10 cellular contexts compared by ENCODE assay signal in genomic region chr17:6507535-6507934, GRCh38. TPM values are rescaled to one million over a fixed set of nuclear protein-coding genes. Genes with fewer than 3 reads are reported as not detected.
DNase-seq lines count a peak whose midpoint lies in the region; ATAC-seq and TF ChIP-seq lines count a peak whose summit lies in the region.
"Had no signal": no experiment of that assay in that cellular context is flagged by ENCODE, and none has a peak within 500 bp of the region (broad histone marks: within the 10 kb centered on the region; RNA-seq: fewer than 3 reads in every experiment).

No MANE protein-coding gene starts in this region.

- POLR2A ChIA-PET in BJ (lab: Charles Lee), result no interaction called here

- no peaks in the 10 kb centered on the region for H3K9me3 Mint-ChIP-seq in activated CD4-positive, alpha-beta T cell treated with anti-CD3 and anti-CD28 coated beads, Interleukin-2, amount 10 ng/mL, durations not matched to agents 24 days and 14 days

- H3K27me3 Mint-ChIP-seq in activated CD4-positive, alpha-beta T cell treated with anti-CD3 and anti-CD28 coated beads, Interleukin-2, amount 10 ng/mL, durations not matched to agents 24 days and 14 days, result peaks cover 7% of the 10 kb centered on the region

- intact Hi-C loops in activated CD4-positive, alpha-beta T cell treated with anti-CD3 and anti-CD28 coated beads, Interleukin-2, amount 10 ng/mL, durations not matched to agents 24 days and 14 days (cut with micrococcal nuclease), result no loop called here

- no peaks in the 10 kb centered on the region for H3K27me3 ChIP-seq in BJ (ENCODE audit: control insufficient read depth, insufficient read depth, low read length)
- H3K27me3 ChIP-seq: ascending aorta had no signal

- no peaks in the 10 kb centered on the region for H3K36me3 Mint-ChIP-seq in activated CD4-positive, alpha-beta T cell treated with anti-CD3 and anti-CD28 coated beads, Interleukin-2, amount 10 ng/mL, durations not matched to agents 24 days and 14 days (ENCODE audit: low read depth)

- no peak overlapping the region for H3K4me3 Mint-ChIP-seq in activated CD4-positive, alpha-beta T cell treated with anti-CD3 and anti-CD28 coated beads, Interleukin-2, amount 10 ng/mL, durations not matched to agents 24 days and 14 days

- no peak overlapping the region for H3K4me3 ChIP-seq in BJ (ENCODE audit: low read depth, low read length)
- H3K4me3 ChIP-seq: ascending aorta had no signal

- no peak overlapping the region for H3K27ac Mint-ChIP-seq in activated CD4-positive, alpha-beta T cell treated with anti-CD3 and anti-CD28 coated beads, Interleukin-2, amount 10 ng/mL, durations not matched to agents 24 days and 14 days

- H3K36me3 ChIP-seq in BJ (ENCODE audit: control insufficient read depth, insufficient read depth, low read length), result no peaks in the 10 kb centered on the region
- H3K36me3 ChIP-seq: ascending aorta had no signal

- TF ChIP-seq CTCF in BJ (IDR thresholded peaks at IDR 0.05; ENCODE audit: insufficient read depth, low read depth, low read length), result no peak
- TF ChIP-seq CTCF in omental fat pad (IDR thresholded peaks at IDR 0.05), result no peak

- H3K27ac ChIP-seq in epithelial cell of prostate, result peak overlapping the region; percentile 90
- H3K27ac ChIP-seq: ascending aorta had no signal

- ATAC-seq in omental fat pad (ENCODE audit: low FRiP score), result peak; percentile 89
- ATAC-seq in GM18868 (IDR thresholded peaks at IDR 0.05; ENCODE audit: unreplicated experiment), result no peak

- no peaks in the 10 kb centered on the region for H3K4me1 Mint-ChIP-seq in activated CD4-positive, alpha-beta T cell treated with anti-CD3 and anti-CD28 coated beads, Interleukin-2, amount 10 ng/mL, durations not matched to agents 24 days and 14 days

- DNase-seq in BJ (ENCODE audit: low read depth), result peak; percentile 27
- peak; percentile 82 for DNase-seq in NCI-H460 (ENCODE audit: extremely low read depth, low read depth)
- peak; percentile 69 for DNase-seq in epithelial cell of prostate (ENCODE audit: low read depth, low spot score)
- DNase-seq in omental fat pad (ENCODE audit: low spot score), result no peak
- DNase-seq in NK-92 (lab: John Stamatoyannopoulos, UW; ENCODE audit: unreplicated experiment), result no peak
- DNase-seq in activated CD4-positive, alpha-beta T cell treated with anti-CD3 and anti-CD28 coated beads, Interleukin-2, amount 10 ng/mL, durations not matched to agents 24 days and 14 days, result no peak
- no peak for DNase-seq in SKM-1 treated with dmso at 0.1 percent for 144 hours (lab: John Stamatoyannopoulos, UW; ENCODE audit: unreplicated experiment)
- DNase-seq: activated CD4-positive, alpha-beta T cell treated with anti-CD3 and anti-CD28 coated beads, Interleukin-2, amount 50 U/mL, for 4 hours had no signal

- CTCF ChIA-PET in BJ (lab: Yijun Ruan, JAX), result no interaction called here

RNA-seq across cellular contexts. Expression of gene PITPNM3, which starts 48.8 kb away (rescaled TPM):
- 0.39 and 0.64 TPM in 2 replicates for polyA plus RNA-seq in BJ (2011; rRNA removed)
- 0.87 and 1.2 TPM in 2 replicates for polyA minus RNA-seq in BJ (2011; rRNA and poly(A)+ RNA removed)
- total RNA-seq in NCI-H460 (2014; rRNA removed; shearing (Covaris generic)), result 0.84 and 1.0 TPM in 2 replicates
- polyA plus RNA-seq in NCI-H460 (2014; cell fraction: nucleus; rRNA removed), result 1.4 and 1.9 TPM in 2 replicates
- 1 to 10 TPM in 3 of 4 donors, under 1 TPM in 1; 0.82 to 3.5 (median 2.5) TPM for total RNA-seq in omental fat pad
- 0.66 and 0.77 TPM in 2 replicates for total RNA-seq in activated CD4-positive, alpha-beta T cell treated with anti-CD3 and anti-CD28 coated beads, Interleukin-2, amount 10 ng/mL, durations not matched to agents 24 days and 14 days

Comparison
In these comparisons a context has a peak if more than half of its experiments do, and no peak if none do; other contexts are left out.
1. DNase-seq: peak in BJ (single experiment), NCI-H460 (single experiment) and epithelial cell of prostate (single experiment); none in omental fat pad (single experiment), NK-92 (single experiment), activated CD4-positive, alpha-beta T cell treated with anti-CD3 and anti-CD28 coated beads, Interleukin-2, amount 10 ng/mL, durations not matched to agents 24 days and 14 days (single experiment) and SKM-1 treated with dmso at 0.1 percent for 144 hours (single experiment).